In genomic region chr12:55679691-55680090, GRCh38 we compare ENCODE assay signal across 33 cellular contexts. TPM values are rescaled to one million over a fixed set of nuclear protein-coding genes. Genes with fewer than 3 reads are reported as not detected.
"Had no signal": no experiment of that assay in that cellular context is flagged by ENCODE, and none has a peak within 500 bp of the region (broad histone marks: within the 10 kb centered on the region; RNA-seq: fewer than 3 reads in every experiment).

No MANE protein-coding gene starts in this region.

- ATAC-seq: heart right ventricle; left cardiac atrium; left lobe of liver; lower lobe of right lung; mucosa of descending colon; naive thymus-derived CD8-positive, alpha-beta T cell; pancreas; psoas muscle; right lobe of liver; stimulated activated effector memory CD8-positive, alpha-beta T cell treated with anti-CD3 and anti-CD28 coated beads, Interleukin-12 subunit alpha, Interleukin-12 subunit beta, amount 100 ng/mL, for 72 hours; stimulated activated naive CD8-positive, alpha-beta T cell treated with anti-CD3 and anti-CD28 coated beads, Interleukin-15, amount 100 ng/mL, for 72 hours had no signal

- H2AFZ ChIP-seq: hepatocyte had no signal

- H3K36me3 ChIP-seq: lower lobe of right lung, pancreas, right lobe of liver, vagina had no signal

- H3K36me3 Mint-ChIP-seq: mesothelial cell of epicardium; naive thymus-derived CD8-positive, alpha-beta T cell; stimulated activated effector memory CD8-positive, alpha-beta T cell treated with anti-CD3 and anti-CD28 coated beads, Interleukin-12 subunit alpha, Interleukin-12 subunit beta, amount 100 ng/mL, for 72 hours; type B pancreatic cell had no signal

- H3K27me3 ChIP-seq: heart right ventricle, hepatocyte, pancreas, right lobe of liver, tibial nerve, vagina had no signal

- H3K4me3 Mint-ChIP-seq: mesothelial cell of epicardium; naive thymus-derived CD8-positive, alpha-beta T cell; nephron; neural crest cell; stimulated activated effector memory CD8-positive, alpha-beta T cell treated with anti-CD3 and anti-CD28 coated beads, Interleukin-12 subunit alpha, Interleukin-12 subunit beta, amount 100 ng/mL, for 72 hours; stimulated activated naive CD8-positive, alpha-beta T cell treated with anti-CD3 and anti-CD28 coated beads, Interleukin-15, amount 100 ng/mL, for 72 hours; type B pancreatic cell had no signal

- H3K4me2 ChIP-seq: hepatocyte had no signal

- H3K4me3 ChIP-seq: heart right ventricle, hepatocyte, lower lobe of right lung, mucosa of descending colon, pancreas, psoas muscle, right lobe of liver, spleen, tibial nerve, vagina had no signal

- H3K27ac Mint-ChIP-seq: mesothelial cell of epicardium; naive thymus-derived CD8-positive, alpha-beta T cell; nephron; stimulated activated effector memory CD8-positive, alpha-beta T cell treated with anti-CD3 and anti-CD28 coated beads, Interleukin-12 subunit alpha, Interleukin-12 subunit beta, amount 100 ng/mL, for 72 hours; stimulated activated naive CD8-positive, alpha-beta T cell treated with anti-CD3 and anti-CD28 coated beads, Interleukin-15, amount 100 ng/mL, for 72 hours; type B pancreatic cell had no signal

- H3K9me3 ChIP-seq: heart right ventricle, lower lobe of right lung, mucosa of descending colon, pancreas, psoas muscle, right lobe of liver, spleen, tibial nerve, vagina had no signal

- DNase-seq: heart right ventricle; islet precursor cell; kidney glomerular epithelial cell; left cardiac atrium; lower lobe of right lung; mammary epithelial cell; mesenchymal stem cell; naive thymus-derived CD8-positive, alpha-beta T cell; nucleus accumbens; pancreas; posterior cingulate gyrus; small intestine; spleen; stimulated activated CD4-positive, alpha-beta T cell treated with anti-CD3 and anti-CD28 coated beads, Interleukin-4, amount 100 ng/mL, for 24 hours; stimulated activated naive CD4-positive, alpha-beta T cell treated with Interleukin-2 at 50 U/mL for 16 hours; stimulated activated naive CD8-positive, alpha-beta T cell treated with anti-CD3 and anti-CD28 coated beads, Interleukin-15, amount 100 ng/mL, for 72 hours; substantia nigra had no signal

- H3K9me3 Mint-ChIP-seq: mesothelial cell of epicardium; naive thymus-derived CD8-positive, alpha-beta T cell; nephron; neural crest cell; stimulated activated effector memory CD8-positive, alpha-beta T cell treated with anti-CD3 and anti-CD28 coated beads, Interleukin-12 subunit alpha, Interleukin-12 subunit beta, amount 100 ng/mL, for 72 hours; stimulated activated naive CD8-positive, alpha-beta T cell treated with anti-CD3 and anti-CD28 coated beads, Interleukin-15, amount 100 ng/mL, for 72 hours; type B pancreatic cell had no signal

- H3K27ac ChIP-seq: hepatocyte, lower lobe of right lung, pancreas, psoas muscle, right lobe of liver, tibial nerve, vagina had no signal

RNA-seq across cellular contexts. Expression of gene OR10P1, which starts 43.0 kb away (rescaled TPM):
- total RNA-seq: heart right ventricle; hepatocyte; left lobe of liver; liver; lower lobe of right lung; mammary epithelial cell; mesothelial cell of epicardium; mucosa of descending colon; naive thymus-derived CD8-positive, alpha-beta T cell; neural crest cell; osteoblast; pancreas; psoas muscle; right lobe of liver; spleen; temporal lobe; tibial nerve; urinary bladder; vagina had no signal
- polyA plus RNA-seq: heart right ventricle; hepatocyte; liver; mammary epithelial cell; naive thymus-derived CD8-positive, alpha-beta T cell; pancreas; psoas muscle; small intestine; spleen; urinary bladder had no signal
